In genomic region chr20:25148181-25148981, GRCh38 we compare ENCODE assay signal across 8 cellular contexts. TPM values are rescaled to one million over a fixed set of nuclear protein-coding genes. Genes with fewer than 3 reads are reported as not detected.
A peak's percentile ranks its signal among the peaks of the same experiment; 100 is the strongest.
DNase-seq lines count a peak whose midpoint lies in the region; ATAC-seq and TF ChIP-seq lines count a peak whose summit lies in the region.

No MANE protein-coding gene starts in this region.

- DNase-seq in NCI-H82 (lab: John Stamatoyannopoulos, UW) (peak; percentile 6), NCI-H82 treated with DMSO at 0.1 percent for 48 hours (lab: John Stamatoyannopoulos, UW; ENCODE audit: unreplicated experiment) (no peak), left ventricle myocardium superior (peak; percentile 61), dedifferentiated amniotic fluid mesenchymal stem cell (ENCODE audit: extremely low spot score) (no peak), LoVo (ENCODE audit: low spot score) (no peak)
- DNase-seq in activated naive CD8-positive, alpha-beta T cell treated with anti-CD3 and anti-CD28 coated beads, Interleukin-2, amount 50 U/mL, for 16 hours (ENCODE audit: low read depth, low spot score) = peak; percentile 42

- intact Hi-C loops in left ventricle myocardium superior (cut with micrococcal nuclease) = no loop called here

- ATAC-seq in left ventricle myocardium superior (peak; percentile 79), GM18505 (IDR thresholded peaks at IDR 0.05; ENCODE audit: unreplicated experiment) (no peak)

- TF ChIP-seq POLR2A in GM18505 (IDR thresholded peaks at IDR 0.05; ENCODE audit: borderline replicate concordance, extremely low read depth, insufficient read depth, insufficient read length) = no peak

- H3K27ac ChIP-seq in skin epidermis = no peak overlapping the region

- peak overlapping the region in 6 of 7 experiments; percentile 7 to 29 (median 26) for H3K4me3 ChIP-seq in skin epidermis

RNA-seq across cellular contexts. Expression of gene ENTPD6, which starts 47.1 kb away (rescaled TPM):
- total RNA-seq in left ventricle myocardium superior = 130 TPM

Comparison
In these comparisons a context has a peak if more than half of its experiments do, and no peak if none do; other contexts are left out.
1. DNase-seq: peak in NCI-H82 (single experiment), activated naive CD8-positive, alpha-beta T cell treated with anti-CD3 and anti-CD28 coated beads, Interleukin-2, amount 50 U/mL, for 16 hours (single experiment) and left ventricle myocardium superior (single experiment); none in NCI-H82 treated with DMSO at 0.1 percent for 48 hours (single experiment), dedifferentiated amniotic fluid mesenchymal stem cell (single experiment) and LoVo (single experiment).